In the genomic region with DNA sequence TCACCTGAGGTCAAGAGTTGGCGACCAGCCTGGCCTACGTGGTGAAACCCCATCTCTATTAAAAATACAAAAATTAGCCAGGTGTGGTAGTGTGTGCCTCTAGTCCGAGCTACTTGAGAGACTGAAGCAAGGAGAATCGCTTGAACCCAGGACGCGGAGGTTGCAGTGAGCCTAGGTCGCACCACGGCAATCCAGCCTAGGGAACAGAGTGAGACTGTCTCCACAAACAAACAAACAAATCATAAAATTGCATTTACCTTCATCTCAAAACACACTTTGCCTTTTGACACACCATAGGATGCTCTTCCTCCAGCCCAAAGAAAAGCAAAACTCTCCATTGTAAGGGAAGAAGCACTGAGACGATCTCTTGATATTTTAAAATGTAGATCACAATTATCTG, we compare ENCODE assay signal across 10 cellular contexts. TPM values are rescaled to one million over a fixed set of nuclear protein-coding genes. Genes with fewer than 3 reads are reported as not detected.
DNase-seq lines count a peak whose midpoint lies in the region; ATAC-seq, FAIRE-seq and TF ChIP-seq lines count a peak whose summit lies in the region.
"Had no signal": no experiment of that assay in that cellular context is flagged by ENCODE, and none has a peak within 500 bp of the region (broad histone marks: within the 10 kb centered on the region; RNA-seq: fewer than 3 reads in every experiment).

No MANE protein-coding gene starts in this region.

- H3K36me3 ChIP-seq in OCI-LY1 (ENCODE audit: insufficient read depth, low read length), result peaks cover 86% of the 10 kb centered on the region
- peaks cover 47 to 76% (median 65%) of the 10 kb centered on the region in 4 experiments for H3K36me3 ChIP-seq in H1 (ENCODE audit: control insufficient read depth in 2 of 4, insufficient read depth in 4 of 4, low read length in 3 of 4)
- H3K36me3 ChIP-seq in osteoblast (ENCODE audit: insufficient read depth, low read length), result peaks cover 60% of the 10 kb centered on the region
- peaks cover 50 to 70% (median 50%) of the 10 kb centered on the region in 4 donors for H3K36me3 ChIP-seq in upper lobe of left lung

- no peak overlapping the region for H3K23ac ChIP-seq in H1 (ENCODE audit: insufficient read length)

- H3K9ac ChIP-seq in OCI-LY1 (ENCODE audit: low read length) (no peak overlapping the region), H1 (replicated peaks in 1 of 4; ENCODE audit: extremely low read depth in 1 of 4, low read depth in 3 of 4, low read length in 3 of 4) (no peak overlapping the region)

- no peak overlapping the region for H2BK15ac ChIP-seq in H1 (ENCODE audit: low read length)

- TF ChIP-seq RAD21 in H1 (IDR thresholded peaks at IDR 0.05 in 1 of 2, conservative IDR thresholded peaks at IDR 0.05 in 1 of 2; ENCODE audit: low read depth in 2 of 2, low read length in 2 of 2), result no peak

- no peak overlapping the region for H4K5ac ChIP-seq in H1 (ENCODE audit: insufficient read length, low read depth, low read length)

- H3K79me2 ChIP-seq in OCI-LY1 (ENCODE audit: insufficient read depth, low read length) (peaks cover 71% of the 10 kb centered on the region), H1 (ENCODE audit: control insufficient read depth in 1 of 2, insufficient read depth in 2 of 2, low read length in 2 of 2) (peaks cover 38 to 87% of the 10 kb centered on the region in 2 experiments), osteoblast (ENCODE audit: insufficient read depth, low read length) (peaks cover 91% of the 10 kb centered on the region)

- H3K18ac ChIP-seq in H1 (ENCODE audit: extremely low read depth, low read length), result no peak overlapping the region

- H2AFZ ChIP-seq in OCI-LY1 (ENCODE audit: low read length), result no peak overlapping the region
- H2AFZ ChIP-seq in H1 (ENCODE audit: low read length), result no peak overlapping the region
- no peak overlapping the region for H2AFZ ChIP-seq in osteoblast (ENCODE audit: low read length)

- H3K23me2 ChIP-seq in H1 (ENCODE audit: low read depth, low read length), result peaks cover 5% of the 10 kb centered on the region

- no peak overlapping the region for H2BK120ac ChIP-seq in H1 (replicated peaks; ENCODE audit: low read depth, low read length)

- ATAC-seq in HG02981 (IDR thresholded peaks at IDR 0.05; ENCODE audit: unreplicated experiment), result no peak
- ATAC-seq in HG02970 (IDR thresholded peaks at IDR 0.05; ENCODE audit: low FRiP score, unreplicated experiment), result no peak
- ATAC-seq in upper lobe of left lung (ENCODE audit: low FRiP score in 2 of 2), result no peak

- H3K4me1 ChIP-seq in OCI-LY1 (ENCODE audit: insufficient read depth, low read length, severe bottlenecking) (peaks cover 33% of the 10 kb centered on the region), H1 (replicated peaks in 1 of 4; ENCODE audit: control insufficient read depth in 3 of 4, insufficient read depth in 4 of 4, low read length in 3 of 4) (peaks cover 0 to 4% (median 2%) of the 10 kb centered on the region in 4 experiments; a peak in 4 of 7 replicates), osteoblast (ENCODE audit: insufficient read depth, low read length) (peaks cover 26% of the 10 kb centered on the region), upper lobe of left lung (peaks cover 39 to 73% (median 44%) of the 10 kb centered on the region in 4 donors)

- H3K27ac ChIP-seq in OCI-LY1 (ENCODE audit: low read depth, low read length, poor library complexity, severe bottlenecking), result no peak overlapping the region
- H3K27ac ChIP-seq in H1 (ENCODE audit: low read depth, low read length), result no peak overlapping the region
- peak overlapping the region; percentile 2 for H3K27ac ChIP-seq in osteoblast (ENCODE audit: low read depth, low read length)
- H3K27ac ChIP-seq in upper lobe of left lung, result peak overlapping the region in 2 of 4 donors; percentile 3 to 11

- no peaks in the 10 kb centered on the region for H3K9me2 ChIP-seq in OCI-LY1 (ENCODE audit: low read depth, low read length)

- no peaks in the 10 kb centered on the region; the same call in 1 of the 2 replicates for H3F3A ChIP-seq in OCI-LY1 (ENCODE audit: insufficient read depth, low read length)

- TF ChIP-seq EP300 in H1 (IDR thresholded peaks at IDR 0.05; ENCODE audit: borderline replicate concordance in 1 of 2, low read depth in 2 of 2, low read length in 2 of 2) (no peak), upper lobe of left lung (IDR thresholded peaks at IDR 0.05) (no peak)

- H4K20me1 ChIP-seq in OCI-LY1 (ENCODE audit: insufficient read depth, low read length) (peaks cover 21% of the 10 kb centered on the region; the same call in 1 of the 2 replicates), H1 (replicated peaks in 1 of 2; ENCODE audit: control insufficient read depth in 1 of 2, insufficient read depth in 2 of 2, low read length in 2 of 2) (peaks cover 32 to 33% of the 10 kb centered on the region in 2 experiments), osteoblast (ENCODE audit: insufficient read depth, low read length) (peaks cover 54% of the 10 kb centered on the region)

- H2AK5ac ChIP-seq in H1 (ENCODE audit: low read depth, low read length), result no peak overlapping the region

- no peak overlapping the region for H3K4ac ChIP-seq in H1 (replicated peaks; ENCODE audit: insufficient read length, low read depth, low read length)

- intact Hi-C loops in posterior vena cava (cut with DNase I), result loop anchor here (2.0 to 10.0 kb wide), 2 partner anchors 21 to 105 kb away; a partner anchor contains a TSS

- no peak for TF ChIP-seq POLR2A in H1 (IDR thresholded peaks at IDR 0.05; ENCODE audit: control extremely low read depth in 1 of 2, low read depth in 2 of 2, low read length in 2 of 2)
- TF ChIP-seq POLR2A in upper lobe of left lung (IDR thresholded peaks at IDR 0.05), result no peak

- H3K9me3 ChIP-seq in OCI-LY1 (ENCODE audit: low read length) (no peaks in the 10 kb centered on the region), H1 (ENCODE audit: insufficient read depth in 2 of 2, low read depth in 1 of 2, low read length in 1 of 2) (no peaks in the 10 kb centered on the region), osteoblast (ENCODE audit: low read depth, low read length) (no peaks in the 10 kb centered on the region), upper lobe of left lung (no peaks in the 10 kb centered on the region)

- H2BK5ac ChIP-seq in H1 (ENCODE audit: low read depth, low read length), result no peak overlapping the region

- FAIRE-seq in H1 (lab: Jason Lieb, UNC), result no peak
- FAIRE-seq: GM12891 had no signal

- H4K8ac ChIP-seq in H1 (ENCODE audit: extremely low read depth, insufficient read depth, low read length), result no peak overlapping the region

- H4K91ac ChIP-seq in H1 (replicated peaks; ENCODE audit: insufficient read length, low read length), result no peak overlapping the region

- CTCF ChIA-PET in H1 (lab: Charles Lee; ENCODE audit: partially characterized antibody), result interaction anchor here (1.4 to 2.3 kb wide), 3 partner anchors 10 to 182 kb away, joined by 4 to 9 read pairs (median 8); no protein-coding TSS in a partner anchor

- 95% methylated on average over 9 of the region's 9 CpGs; no CpG with 5 or more reads in 1 of the 2 experiments for WGBS in H1 (ENCODE audit: extremely low coverage in 1 of 2, insufficient coverage in 1 of 2, insufficient read length in 1 of 2, insufficient replicate concordance in 2 of 2, low coverage in 1 of 2, low lambda C conversion rate in 2 of 2, missing lambda C conversion rate in 1 of 2), 2 experiments
- 67 to 69% methylated on average over 9 of the region's 9 CpGs for WGBS in upper lobe of left lung, 2 donors

- H2BK12ac ChIP-seq in H1 (ENCODE audit: low read depth, low read length), result no peak overlapping the region

- H3K14ac ChIP-seq in H1 (ENCODE audit: insufficient read length), result no peak overlapping the region

- TF ChIP-seq CTCF in OCI-LY1 (IDR thresholded peaks at IDR 0.05; ENCODE audit: low read length) (no peak), H1 (IDR thresholded peaks at IDR 0.05; ENCODE audit: control extremely low read depth in 1 of 3, insufficient read depth in 1 of 3, low read depth in 1 of 3, low read length in 3 of 3) (no peak), osteoblast (IDR thresholded peaks at IDR 0.05; ENCODE audit: extremely low read depth, low read depth, low read length) (no peak), upper lobe of left lung (IDR thresholded peaks at IDR 0.05) (no peak)

- DNase-seq in H1 (ENCODE audit: low read depth in 1 of 2, low spot score in 2 of 2) (no peak), osteoblast (ENCODE audit: insufficient read length, low spot score, missing footprints) (no peak), posterior vena cava (ENCODE audit: low spot score) (no peak), upper lobe of left lung (no peak)
- DNase-seq: stimulated activated CD4-positive, alpha-beta T cell treated with anti-CD3 and anti-CD28 coated beads, Interleukin-2, amount 100 ng/mL, for 24 hours had no signal

- no peak overlapping the region for H2BK20ac ChIP-seq in H1 (ENCODE audit: low read length)

- H3K4me2 ChIP-seq in OCI-LY1 (ENCODE audit: low read length) (peak overlapping the region; percentile 71), H1 (ENCODE audit: insufficient read depth in 1 of 2, low read depth in 2 of 2, low read length in 2 of 2) (peak overlapping the region; percentile 76 to 78; a peak in 3 of 4 replicates), osteoblast (ENCODE audit: insufficient read depth, low read length) (peak overlapping the region; percentile 90)

- H3K79me1 ChIP-seq in H1 (ENCODE audit: low read depth, low read length), result no peaks in the 10 kb centered on the region; the same call in 1 of the 2 replicates

- H3K27me3 ChIP-seq in OCI-LY1 (ENCODE audit: insufficient read depth, low read length) (no peaks in the 10 kb centered on the region), H1 (replicated peaks in 1 of 4; ENCODE audit: control insufficient read depth in 3 of 4, extremely low read depth in 1 of 4, insufficient read depth in 3 of 4, low read length in 3 of 4) (no peaks in the 10 kb centered on the region), osteoblast (ENCODE audit: insufficient read depth, low read length) (no peaks in the 10 kb centered on the region), upper lobe of left lung (no peaks in the 10 kb centered on the region)

- H3K4me3 ChIP-seq in GM08714 (ENCODE audit: low read length) (peak overlapping the region; percentile 88), OCI-LY1 (ENCODE audit: low read depth, low read length, poor library complexity, severe bottlenecking) (peak overlapping the region; percentile 86), H1 (ENCODE audit: extremely low read depth in 1 of 4, insufficient read depth in 2 of 4, low read depth in 3 of 4, low read length in 4 of 4) (peak overlapping the region; percentile 9 to 100 (median 58); a peak in 4 of 8 replicates), osteoblast (ENCODE audit: insufficient read depth, low read length) (no peak overlapping the region), upper lobe of left lung (peak overlapping the region in 2 of 4 donors; percentile 71 to 97)

- no peak overlapping the region for H3K56ac ChIP-seq in H1 (replicated peaks; ENCODE audit: insufficient read length, low read depth, low read length)

- POLR2A ChIA-PET in H1 (lab: Charles Lee; ENCODE audit: partially characterized antibody), result interaction anchor here (0.7 to 29.6 kb wide), 10 partner anchors 9 to 182 kb away, joined by 3 to 677 read pairs (median 4); partner anchors contain the start of gene COX20

RNA-seq across cellular contexts. Expression of gene HNRNPU, which starts 4.3 kb away (rescaled TPM):
- total RNA-seq in H1 (2021; fragmentation: NEBNext Ultra II Directional; extraction: Animal tissue kit (Norgen Biotek cat#: 25700)), result 606 and 614 TPM in 2 replicates
- 87.3 and 95.6 TPM in 2 replicates for polyA plus RNA-seq in H1 (2011; rRNA removed)
- 240 TPM for polyA plus RNA-seq in H1 (2011; cell fraction: cytosol; rRNA removed)
- polyA plus RNA-seq in H1 (2011; cell fraction: nucleus; rRNA removed), result 179 TPM
- polyA plus RNA-seq in H1 (2012, experiment 1 of 2), result 452 to 699 TPM (median 531 TPM) in 4 replicates
- 85.9 TPM for polyA plus RNA-seq in H1 (2012, experiment 2 of 2)
- 352 TPM for polyA plus RNA-seq in H1 (2013, experiment 1 of 2)
- polyA plus RNA-seq in H1 (2013, experiment 2 of 2), result 353 TPM
- 235 and 263 TPM in 2 replicates for polyA minus RNA-seq in H1 (2011; rRNA and poly(A)+ RNA removed)
- polyA minus RNA-seq in H1 (2011; cell fraction: cytosol; rRNA and poly(A)+ RNA removed), result 285 TPM
- 272 TPM for polyA minus RNA-seq in H1 (2011; cell fraction: nucleus; rRNA and poly(A)+ RNA removed)
- total RNA-seq in osteoblast (214 and 240 TPM in 2 replicates), posterior vena cava (100 to 1,000 TPM; 186 to 214 TPM), upper lobe of left lung (100 to 1,000 TPM; 213 to 505 (median 304) TPM)

RNA-seq across cellular contexts. Expression of gene COX20, which starts 24.6 kb away (rescaled TPM):
- 28.8 and 33.6 TPM in 2 replicates for total RNA-seq in H1 (2021; fragmentation: NEBNext Ultra II Directional; extraction: Animal tissue kit (Norgen Biotek cat#: 25700))
- 11.7 and 17.5 TPM in 2 replicates for polyA plus RNA-seq in H1 (2011; rRNA removed)
- 33.1 TPM for polyA plus RNA-seq in H1 (2011; cell fraction: cytosol; rRNA removed)
- polyA plus RNA-seq in H1 (2011; cell fraction: nucleus; rRNA removed), result 6.2 TPM
- polyA plus RNA-seq in H1 (2012, experiment 1 of 2), result 18.0 to 39.2 TPM (median 20.0 TPM) in 4 replicates
- 6.5 TPM for polyA plus RNA-seq in H1 (2012, experiment 2 of 2)
- polyA plus RNA-seq in H1 (2013, experiment 1 of 2), result 42.7 TPM
- polyA plus RNA-seq in H1 (2013, experiment 2 of 2), result 43.3 TPM
- polyA minus RNA-seq in H1 (2011; rRNA and poly(A)+ RNA removed), result 6.9 and 7.0 TPM in 2 replicates
- 4.6 TPM for polyA minus RNA-seq in H1 (2011; cell fraction: cytosol; rRNA and poly(A)+ RNA removed)
- polyA minus RNA-seq in H1 (2011; cell fraction: nucleus; rRNA and poly(A)+ RNA removed), result 26.7 TPM
- total RNA-seq in osteoblast (31.8 and 35.8 TPM in 2 replicates), posterior vena cava (10 to 100 TPM; 42.1 to 47.6 TPM), upper lobe of left lung (10 to 100 TPM in 5 of 6 donors, 1 to 10 TPM in 1; 9.4 to 35.3 (median 25.6) TPM)
